ENCODE assay signal across 8 cellular contexts in genomic region chr10:105797234-105797890, GRCh38.
DNase-seq lines count a peak whose midpoint lies in the region; ATAC-seq, FAIRE-seq and TF ChIP-seq lines count a peak whose summit lies in the region.

No MANE protein-coding gene starts in this region.

- no peaks in the 10 kb centered on the region for H3K4me1 Mint-ChIP-seq in astrocyte (ENCODE audit: low read depth, unreplicated experiment)
- H3K4me1 Mint-ChIP-seq in activated T-cell treated with anti-CD3 and anti-CD28 coated beads, Interleukin-2, amount 50 U/mL, for 24 hours (ENCODE audit: low read depth) = no peaks in the 10 kb centered on the region

- no peaks in the 10 kb centered on the region for H3K9me3 Mint-ChIP-seq in astrocyte (ENCODE audit: unreplicated experiment)
- H3K9me3 Mint-ChIP-seq in activated T-cell treated with anti-CD3 and anti-CD28 coated beads, Interleukin-2, amount 50 U/mL, for 24 hours = peaks cover 2% of the 10 kb centered on the region

- POLR2A ChIA-PET in A549 (lab: Yijun Ruan, JAX) = no interaction called here

- no peaks in the 10 kb centered on the region for H3K27me3 Mint-ChIP-seq in astrocyte (ENCODE audit: low read depth, unreplicated experiment)
- no peaks in the 10 kb centered on the region for H3K27me3 Mint-ChIP-seq in activated T-cell treated with anti-CD3 and anti-CD28 coated beads, Interleukin-2, amount 50 U/mL, for 24 hours

- H3K9ac ChIP-seq in astrocyte (ENCODE audit: low read length) = no peak overlapping the region

- no peak overlapping the region for H2AFZ ChIP-seq in astrocyte (ENCODE audit: low read depth, low read length)

- peak; percentile 27; the same call in 2 of the 3 replicates for TF ChIP-seq CTCF in A549 (IDR thresholded peaks at IDR 0.05)
- TF ChIP-seq CTCF in astrocyte (IDR thresholded peaks at IDR 0.05; ENCODE audit: insufficient read depth, low read depth, low read length) = peak; percentile 39

- H3K4me2 ChIP-seq in A549 = no peak overlapping the region
- H3K4me2 ChIP-seq in astrocyte (ENCODE audit: low read length) = no peak overlapping the region

- CTCF ChIA-PET in A549 (lab: Yijun Ruan, JAX) = no interaction called here

- no peaks in the 10 kb centered on the region for H3K27me3 ChIP-seq in astrocyte (ENCODE audit: insufficient read depth, low read length)

- H3K4me1 ChIP-seq in A549 (no peaks in the 10 kb centered on the region), astrocyte (ENCODE audit: insufficient read depth, low read length) (no peaks in the 10 kb centered on the region)

- no peak overlapping the region for H3K4me3 ChIP-seq in A549
- H3K4me3 ChIP-seq in astrocyte (ENCODE audit: insufficient read depth, low read depth, low read length) = no peak overlapping the region

- H3K27ac Mint-ChIP-seq in astrocyte (ENCODE audit: unreplicated experiment) = no peak overlapping the region
- no peak overlapping the region for H3K27ac Mint-ChIP-seq in activated T-cell treated with anti-CD3 and anti-CD28 coated beads, Interleukin-2, amount 50 U/mL, for 24 hours

- H3K36me3 Mint-ChIP-seq in astrocyte (ENCODE audit: low read depth, unreplicated experiment) = no peaks in the 10 kb centered on the region
- H3K36me3 Mint-ChIP-seq in activated T-cell treated with anti-CD3 and anti-CD28 coated beads, Interleukin-2, amount 50 U/mL, for 24 hours (ENCODE audit: low read depth) = no peaks in the 10 kb centered on the region

- H3K4me3 Mint-ChIP-seq in astrocyte (ENCODE audit: unreplicated experiment) = no peak overlapping the region
- H3K4me3 Mint-ChIP-seq in activated T-cell treated with anti-CD3 and anti-CD28 coated beads, Interleukin-2, amount 50 U/mL, for 24 hours = no peak overlapping the region

- H3K9me3 ChIP-seq in A549 (no peaks in the 10 kb centered on the region; the same call in 2 of the 3 replicates), astrocyte (ENCODE audit: insufficient read depth, low read depth, low read length) (no peaks in the 10 kb centered on the region)

- no peaks in the 10 kb centered on the region for H4K20me1 ChIP-seq in astrocyte (ENCODE audit: insufficient read depth, low read length)

- H3K36me3 ChIP-seq in astrocyte (ENCODE audit: insufficient read depth, low read length) = no peaks in the 10 kb centered on the region

- TF ChIP-seq EP300 in A549 (IDR thresholded peaks at IDR 0.05) = no peak

- DNase-seq in A549 (ENCODE audit: low read depth in 1 of 2, low spot score in 1 of 2) (peak; percentile 11 to 25), HuH-7.5 (ENCODE audit: low spot score) (peak; percentile 6), astrocyte (ENCODE audit: low read depth) (no peak), left colon (no peak), OCI-M2 (lab: John Stamatoyannopoulos, UW; ENCODE audit: unreplicated experiment) (no peak), ureter (ENCODE audit: low spot score) (no peak)
- DNase-seq in activated T-cell treated with anti-CD3 and anti-CD28 coated beads, Interleukin-2, amount 50 U/mL, for 24 hours = no peak

- FAIRE-seq in A549 (lab: Jason Lieb, UNC) = no peak
- FAIRE-seq in astrocyte (lab: Jason Lieb, UNC) = no peak

- ATAC-seq in A549 (peak in 1 of 2 experiments; percentile 65; a peak in 4 of 6 replicates), GM18858 (IDR thresholded peaks at IDR 0.05; ENCODE audit: unreplicated experiment) (peak; percentile 74), left colon (peak; percentile 51)

- H3K27ac ChIP-seq in A549 = no peak overlapping the region
- H3K27ac ChIP-seq in astrocyte (ENCODE audit: low read depth, low read length) = no peak overlapping the region

- TF ChIP-seq RAD21 in A549 (conservative IDR thresholded peaks at IDR 0.05 in 1 of 2, IDR thresholded peaks at IDR 0.05 in 1 of 2) = no peak; a peak in 1 of 5 replicates

- TF ChIP-seq POLR2A in A549 (IDR thresholded peaks at IDR 0.05; ENCODE audit: low read length) = no peak

- intact Hi-C loops in left colon (cut with DNase I, micrococcal nuclease) = no loop called here

- 3% methylated on average over 6 of the region's 6 CpGs for WGBS in A549 (ENCODE audit: missing lambda C conversion rate)

- no peaks in the 10 kb centered on the region for H3K79me2 ChIP-seq in astrocyte (ENCODE audit: insufficient read depth, low read length)

TF ChIP-seq in A549, 52 proteins besides CTCF, POLR2A, EP300 and RAD21:
- TF ChIP-seq TFCP2L1 (CRISPR knock-in tag; IDR thresholded peaks at IDR 0.05) (no peak), EHMT2 (IDR thresholded peaks at IDR 0.05; ENCODE audit: low read depth) (no peak), JUNB (IDR thresholded peaks at IDR 0.05) (no peak), CBX8 (IDR thresholded peaks at IDR 0.05) (no peak), NPAS2 (CRISPR knock-in tag; IDR thresholded peaks at IDR 0.05; ENCODE audit: borderline replicate concordance) (no peak), E2F6 (IDR thresholded peaks at IDR 0.05; ENCODE audit: borderline replicate concordance, low read depth) (no peak), ZFP36 (IDR thresholded peaks at IDR 0.05; ENCODE audit: borderline replicate concordance, partially characterized antibody) (no peak), CEBPB (IDR thresholded peaks at IDR 0.05) (no peak), RCOR1 (IDR thresholded peaks at IDR 0.05; ENCODE audit: low read depth, low read length) (no peak), FOSL2 (IDR thresholded peaks at IDR 0.05) (no peak), FOSL2 (CRISPR knock-in tag; IDR thresholded peaks at IDR 0.05) (no peak), GATA3 (IDR thresholded peaks at IDR 0.05; ENCODE audit: borderline replicate concordance) (no peak), ESRRA (IDR thresholded peaks at IDR 0.05; ENCODE audit: borderline replicate concordance, low read length) (no peak)
- TF ChIP-seq, protein P1, sequence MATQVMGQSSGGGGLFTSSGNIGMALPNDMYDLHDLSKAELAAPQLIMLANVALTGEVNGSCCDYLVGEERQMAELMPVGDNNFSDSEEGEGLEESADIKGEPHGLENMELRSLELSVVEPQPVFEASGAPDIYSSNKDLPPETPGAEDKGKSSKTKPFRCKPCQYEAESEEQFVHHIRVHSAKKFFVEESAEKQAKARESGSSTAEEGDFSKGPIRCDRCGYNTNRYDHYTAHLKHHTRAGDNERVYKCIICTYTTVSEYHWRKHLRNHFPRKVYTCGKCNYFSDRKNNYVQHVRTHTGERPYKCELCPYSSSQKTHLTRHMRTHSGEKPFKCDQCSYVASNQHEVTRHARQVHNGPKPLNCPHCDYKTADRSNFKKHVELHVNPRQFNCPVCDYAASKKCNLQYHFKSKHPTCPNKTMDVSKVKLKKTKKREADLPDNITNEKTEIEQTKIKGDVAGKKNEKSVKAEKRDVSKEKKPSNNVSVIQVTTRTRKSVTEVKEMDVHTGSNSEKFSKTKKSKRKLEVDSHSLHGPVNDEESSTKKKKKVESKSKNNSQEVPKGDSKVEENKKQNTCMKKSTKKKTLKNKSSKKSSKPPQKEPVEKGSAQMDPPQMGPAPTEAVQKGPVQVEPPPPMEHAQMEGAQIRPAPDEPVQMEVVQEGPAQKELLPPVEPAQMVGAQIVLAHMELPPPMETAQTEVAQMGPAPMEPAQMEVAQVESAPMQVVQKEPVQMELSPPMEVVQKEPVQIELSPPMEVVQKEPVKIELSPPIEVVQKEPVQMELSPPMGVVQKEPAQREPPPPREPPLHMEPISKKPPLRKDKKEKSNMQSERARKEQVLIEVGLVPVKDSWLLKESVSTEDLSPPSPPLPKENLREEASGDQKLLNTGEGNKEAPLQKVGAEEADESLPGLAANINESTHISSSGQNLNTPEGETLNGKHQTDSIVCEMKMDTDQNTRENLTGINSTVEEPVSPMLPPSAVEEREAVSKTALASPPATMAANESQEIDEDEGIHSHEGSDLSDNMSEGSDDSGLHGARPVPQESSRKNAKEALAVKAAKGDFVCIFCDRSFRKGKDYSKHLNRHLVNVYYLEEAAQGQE (IDR thresholded peaks at IDR 0.05) = no peak
- TF ChIP-seq, protein P2, sequence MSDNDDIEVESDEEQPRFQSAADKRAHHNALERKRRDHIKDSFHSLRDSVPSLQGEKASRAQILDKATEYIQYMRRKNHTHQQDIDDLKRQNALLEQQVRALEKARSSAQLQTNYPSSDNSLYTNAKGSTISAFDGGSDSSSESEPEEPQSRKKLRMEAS (IDR thresholded peaks at IDR 0.05) = no peak

Comparison
In these comparisons a context has a peak if more than half of its experiments do, and no peak if none do; other contexts are left out.
1. DNase-seq: peak in A549 (2 of 2) and HuH-7.5 (single experiment); none in astrocyte (single experiment), left colon (0 of 2), OCI-M2 (single experiment), ureter (single experiment) and activated T-cell treated with anti-CD3 and anti-CD28 coated beads, Interleukin-2, amount 50 U/mL, for 24 hours (single experiment).